Comparison of ENCODE assay signal across 23 cellular contexts in the genomic region with DNA sequence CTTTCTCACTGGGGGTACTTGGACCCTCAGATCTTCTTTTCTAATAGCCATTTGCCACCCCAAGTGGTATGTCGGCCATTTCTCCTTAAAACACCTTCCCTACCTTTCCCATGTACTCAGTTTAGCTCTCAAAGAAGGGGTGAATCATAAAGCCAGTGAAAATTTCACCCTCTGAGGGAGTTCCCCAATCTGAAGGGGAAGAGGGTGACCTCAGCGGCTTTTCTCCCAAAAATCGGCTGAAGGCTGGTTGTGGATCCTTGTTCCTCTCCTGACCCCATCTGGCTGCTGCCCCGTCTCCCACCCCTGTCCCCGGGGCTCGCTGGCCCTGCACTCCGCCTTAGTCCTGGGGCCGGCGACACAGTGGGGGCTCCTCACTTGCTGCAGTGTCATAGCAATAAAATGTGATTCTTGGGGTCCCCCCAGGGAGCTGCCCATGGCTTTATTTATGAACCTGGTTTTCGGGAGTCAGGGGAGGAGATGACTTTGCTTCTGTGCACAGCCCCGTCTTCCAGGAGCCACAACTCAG. TPM values are rescaled to one million over a fixed set of nuclear protein-coding genes. Genes with fewer than 3 reads are reported as not detected.
DNase-seq lines count a peak whose midpoint lies in the region; ATAC-seq and TF ChIP-seq lines count a peak whose summit lies in the region.
"Had no signal": no experiment of that assay in that cellular context is flagged by ENCODE, and none has a peak within 500 bp of the region (broad histone marks: within the 10 kb centered on the region; RNA-seq: fewer than 3 reads in every experiment).

No MANE protein-coding gene starts in this region.

- no peaks in the 10 kb centered on the region for H3K9me2 ChIP-seq in OCI-LY7 (ENCODE audit: insufficient read depth, low read length)

- H3K36me3 ChIP-seq in OCI-LY7 (ENCODE audit: insufficient read depth, low read length) (peaks cover 71% of the 10 kb centered on the region), neutrophil (peaks cover 57% of the 10 kb centered on the region)

- no peaks in the 10 kb centered on the region for H3K4me1 ChIP-seq in OCI-LY7 (ENCODE audit: insufficient read depth, low read length, poor library complexity, severe bottlenecking)
- H3K4me1 ChIP-seq in neutrophil (ENCODE audit: control insufficient read depth in 1 of 2, insufficient read depth in 1 of 2, low read depth in 1 of 2, low read length in 1 of 2) = peaks cover 73 to 78% of the 10 kb centered on the region in 2 experiments

- no peaks in the 10 kb centered on the region for H3K27me3 Mint-ChIP-seq in central memory CD8-positive, alpha-beta T cell

- CTCF ChIA-PET in OCI-LY7 (lab: Charles Lee; ENCODE audit: unreplicated experiment) = no interaction called here

- intact Hi-C loops in OCI-LY7 (cut with micrococcal nuclease; ENCODE audit: unreplicated experiment) = no loop called here

- no peaks in the 10 kb centered on the region for H3K79me2 ChIP-seq in OCI-LY7 (ENCODE audit: insufficient read depth, low read depth, low read length)

- no peaks in the 10 kb centered on the region for H3K27me3 ChIP-seq in neutrophil
- H3K27me3 ChIP-seq: MG63 had no signal

- no peak overlapping the region for H3K4me2 ChIP-seq in OCI-LY7 (ENCODE audit: low read length)

- no peak overlapping the region for H3K4me3 Mint-ChIP-seq in central memory CD8-positive, alpha-beta T cell
- H3K4me3 Mint-ChIP-seq: CD8-positive, alpha-beta memory T cell had no signal

- peaks cover 33% of the 10 kb centered on the region for H3K36me3 Mint-ChIP-seq in central memory CD8-positive, alpha-beta T cell (ENCODE audit: insufficient read depth)

- DNase-seq in CD1c-positive myeloid dendritic cell (ENCODE audit: extremely low spot score) (peak; percentile 73), OCI-LY7 (ENCODE audit: low spot score) (no peak), NCI-H1092 treated with DMSO at 0.1 percent for 48 hours (lab: John Stamatoyannopoulos, UW) (no peak)
- DNase-seq in central memory CD8-positive, alpha-beta T cell (ENCODE audit: low spot score in 2 of 2) = no peak
- no peak for DNase-seq in NK-92 treated with Interleukin-12 subunit alpha and Interleukin-12 subunit beta, amount 100 ng/mL, for 24 hours (lab: John Stamatoyannopoulos, UW)
- DNase-seq in activated CD4-positive, CD25-positive, alpha-beta regulatory T cell (lab: John Stamatoyannopoulos, UW) = no peak
- DNase-seq: C1 segment of cervical spinal cord; CD8-positive, alpha-beta memory T cell; DMS79 treated with DMSO at 0.1 percent for 48 hours; GF-D8; KBM-7; MG63; NCI-H2029; NCI-H446; NCI-H524 treated with DMSO at 0.1 percent for 48 hours; NCI-H82; RPMI8226; SHP77 treated with DMSO at 0.1 percent for 48 hours had no signal

- POLR2A ChIA-PET in OCI-LY7 (lab: Charles Lee) = interaction anchor here (1.3 kb wide), 1 partner anchor 8 kb away, joined by 4 read pairs; no protein-coding TSS in a partner anchor

- TF ChIP-seq CTCF in OCI-LY7 (conservative IDR thresholded peaks at IDR 0.05; ENCODE audit: low read length) (no peak), neutrophil (IDR thresholded peaks at IDR 0.05) (no peak)

- no peak for ATAC-seq in central memory CD8-positive, alpha-beta T cell (replicated peaks; ENCODE audit: extremely low read depth, poor library complexity, severe bottlenecking)
- no peak for ATAC-seq in GM19463 (IDR thresholded peaks at IDR 0.05; ENCODE audit: unreplicated experiment)
- ATAC-seq: HepG2 had no signal

- no peak overlapping the region for H2AFZ ChIP-seq in OCI-LY7 (ENCODE audit: low read length)

- peak overlapping the region; percentile 68 for H3K27ac Mint-ChIP-seq in central memory CD8-positive, alpha-beta T cell (ENCODE audit: low read depth)
- H3K27ac Mint-ChIP-seq: CD8-positive, alpha-beta memory T cell had no signal

- H3K27ac ChIP-seq in OCI-LY7 (ENCODE audit: low read depth, low read length, poor library complexity, severe bottlenecking) (no peak overlapping the region), neutrophil (peak overlapping the region; percentile 57)

- no peaks in the 10 kb centered on the region for H3K9me3 ChIP-seq in OCI-LY7 (ENCODE audit: low read length)
- H3K9me3 ChIP-seq in neutrophil = no peaks in the 10 kb centered on the region
- H3K9me3 ChIP-seq: MG63 had no signal

- H3K9me3 Mint-ChIP-seq in central memory CD8-positive, alpha-beta T cell = no peaks in the 10 kb centered on the region
- H3K9me3 Mint-ChIP-seq: CD8-positive, alpha-beta memory T cell had no signal

- BruUV-seq in OCI-LY7 (replicated peaks; lab: Mats Ljungman, UMichigan) = TSS peak; percentile 16

- H3K4me3 ChIP-seq in OCI-LY7 (ENCODE audit: low read depth, low read length, poor library complexity, severe bottlenecking) = no peak overlapping the region
- no peak overlapping the region for H3K4me3 ChIP-seq in neutrophil (ENCODE audit: low read depth in 1 of 2, low read length in 1 of 2)
- H3K4me3 ChIP-seq: MG63 had no signal

- H4K20me1 ChIP-seq in OCI-LY7 (ENCODE audit: insufficient read depth, low read length) = no peaks in the 10 kb centered on the region

- H3K4me1 Mint-ChIP-seq in central memory CD8-positive, alpha-beta T cell = no peaks in the 10 kb centered on the region
- H3K4me1 Mint-ChIP-seq: CD8-positive, alpha-beta memory T cell had no signal

RNA-seq across cellular contexts. Expression of a gene that starts 17.3 kb away (rescaled TPM):
- total RNA-seq in OCI-LY7 (2014; rRNA removed; shearing (Covaris generic)) = 0.44 and 1.3 TPM in 2 replicates
- total RNA-seq in OCI-LY7 (2022) = 4.0 and 4.5 TPM in 2 replicates
- total RNA-seq: HT1080, LHCN-M2 had no signal

RNA-seq across cellular contexts. Expression of a gene that starts 30.2 kb away (rescaled TPM):
- 58.8 and 61.1 TPM in 2 replicates for total RNA-seq in OCI-LY7 (2014; rRNA removed; shearing (Covaris generic))
- total RNA-seq in OCI-LY7 (2022) = 90.2 and 96.5 TPM in 2 replicates

RNA-seq across cellular contexts. Expression of a gene that starts 43.9 kb away (rescaled TPM):
- 12.1 and 17.0 TPM in 2 replicates for total RNA-seq in OCI-LY7 (2014; rRNA removed; shearing (Covaris generic))
- total RNA-seq in OCI-LY7 (2022) = 27.4 and 31.4 TPM in 2 replicates

RNA-seq across cellular contexts. Expression of a gene that starts 44.2 kb away (rescaled TPM):
- total RNA-seq in OCI-LY7 (2014; rRNA removed; shearing (Covaris generic)) = 44.4 and 58.5 TPM in 2 replicates
- total RNA-seq in OCI-LY7 (2022) = 68.3 and 81.1 TPM in 2 replicates
